Comparison of ENCODE assay signal across 1 cellular context in genomic region chr20:47150403-47151152, GRCh38.
TF ChIP-seq lines count a peak whose summit lies in the region.

No MANE protein-coding gene starts in this region.

TF ChIP-seq in HEK293, 187 proteins besides CTCF, POLR2A, EP300 and RAD21 (continued from another document):
- TF ChIP-seq TSHZ1 (tag by site-specific recombination; IDR thresholded peaks at IDR 0.05; ENCODE audit: borderline replicate concordance): no peak
- TF ChIP-seq ZNF48 (tag by site-specific recombination; IDR thresholded peaks at IDR 0.05): no peak
- TF ChIP-seq ZNF624 (tag by site-specific recombination; IDR thresholded peaks at IDR 0.05): no peak
- TF ChIP-seq ZNF341 (tag by site-specific recombination; IDR thresholded peaks at IDR 0.05; ENCODE audit: low read depth): peak; percentile 36; the same call in 1 of the 2 replicates
- TF ChIP-seq KLF17 (tag by site-specific recombination; IDR thresholded peaks at IDR 0.05): no peak
- TF ChIP-seq, protein P1, sequence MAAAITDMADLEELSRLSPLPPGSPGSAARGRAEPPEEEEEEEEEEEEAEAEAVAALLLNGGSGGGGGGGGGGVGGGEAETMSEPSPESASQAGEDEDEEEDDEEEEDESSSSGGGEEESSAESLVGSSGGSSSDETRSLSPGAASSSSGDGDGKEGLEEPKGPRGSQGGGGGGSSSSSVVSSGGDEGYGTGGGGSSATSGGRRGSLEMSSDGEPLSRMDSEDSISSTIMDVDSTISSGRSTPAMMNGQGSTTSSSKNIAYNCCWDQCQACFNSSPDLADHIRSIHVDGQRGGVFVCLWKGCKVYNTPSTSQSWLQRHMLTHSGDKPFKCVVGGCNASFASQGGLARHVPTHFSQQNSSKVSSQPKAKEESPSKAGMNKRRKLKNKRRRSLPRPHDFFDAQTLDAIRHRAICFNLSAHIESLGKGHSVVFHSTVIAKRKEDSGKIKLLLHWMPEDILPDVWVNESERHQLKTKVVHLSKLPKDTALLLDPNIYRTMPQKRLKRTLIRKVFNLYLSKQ (tag by site-specific recombination; IDR thresholded peaks at IDR 0.05; ENCODE audit: borderline replicate concordance): no peak
- TF ChIP-seq ZNF140 (tag by site-specific recombination; IDR thresholded peaks at IDR 0.05): no peak
- no peak for TF ChIP-seq KLF16 (tag by site-specific recombination; IDR thresholded peaks at IDR 0.05)
- TF ChIP-seq, protein P2, sequence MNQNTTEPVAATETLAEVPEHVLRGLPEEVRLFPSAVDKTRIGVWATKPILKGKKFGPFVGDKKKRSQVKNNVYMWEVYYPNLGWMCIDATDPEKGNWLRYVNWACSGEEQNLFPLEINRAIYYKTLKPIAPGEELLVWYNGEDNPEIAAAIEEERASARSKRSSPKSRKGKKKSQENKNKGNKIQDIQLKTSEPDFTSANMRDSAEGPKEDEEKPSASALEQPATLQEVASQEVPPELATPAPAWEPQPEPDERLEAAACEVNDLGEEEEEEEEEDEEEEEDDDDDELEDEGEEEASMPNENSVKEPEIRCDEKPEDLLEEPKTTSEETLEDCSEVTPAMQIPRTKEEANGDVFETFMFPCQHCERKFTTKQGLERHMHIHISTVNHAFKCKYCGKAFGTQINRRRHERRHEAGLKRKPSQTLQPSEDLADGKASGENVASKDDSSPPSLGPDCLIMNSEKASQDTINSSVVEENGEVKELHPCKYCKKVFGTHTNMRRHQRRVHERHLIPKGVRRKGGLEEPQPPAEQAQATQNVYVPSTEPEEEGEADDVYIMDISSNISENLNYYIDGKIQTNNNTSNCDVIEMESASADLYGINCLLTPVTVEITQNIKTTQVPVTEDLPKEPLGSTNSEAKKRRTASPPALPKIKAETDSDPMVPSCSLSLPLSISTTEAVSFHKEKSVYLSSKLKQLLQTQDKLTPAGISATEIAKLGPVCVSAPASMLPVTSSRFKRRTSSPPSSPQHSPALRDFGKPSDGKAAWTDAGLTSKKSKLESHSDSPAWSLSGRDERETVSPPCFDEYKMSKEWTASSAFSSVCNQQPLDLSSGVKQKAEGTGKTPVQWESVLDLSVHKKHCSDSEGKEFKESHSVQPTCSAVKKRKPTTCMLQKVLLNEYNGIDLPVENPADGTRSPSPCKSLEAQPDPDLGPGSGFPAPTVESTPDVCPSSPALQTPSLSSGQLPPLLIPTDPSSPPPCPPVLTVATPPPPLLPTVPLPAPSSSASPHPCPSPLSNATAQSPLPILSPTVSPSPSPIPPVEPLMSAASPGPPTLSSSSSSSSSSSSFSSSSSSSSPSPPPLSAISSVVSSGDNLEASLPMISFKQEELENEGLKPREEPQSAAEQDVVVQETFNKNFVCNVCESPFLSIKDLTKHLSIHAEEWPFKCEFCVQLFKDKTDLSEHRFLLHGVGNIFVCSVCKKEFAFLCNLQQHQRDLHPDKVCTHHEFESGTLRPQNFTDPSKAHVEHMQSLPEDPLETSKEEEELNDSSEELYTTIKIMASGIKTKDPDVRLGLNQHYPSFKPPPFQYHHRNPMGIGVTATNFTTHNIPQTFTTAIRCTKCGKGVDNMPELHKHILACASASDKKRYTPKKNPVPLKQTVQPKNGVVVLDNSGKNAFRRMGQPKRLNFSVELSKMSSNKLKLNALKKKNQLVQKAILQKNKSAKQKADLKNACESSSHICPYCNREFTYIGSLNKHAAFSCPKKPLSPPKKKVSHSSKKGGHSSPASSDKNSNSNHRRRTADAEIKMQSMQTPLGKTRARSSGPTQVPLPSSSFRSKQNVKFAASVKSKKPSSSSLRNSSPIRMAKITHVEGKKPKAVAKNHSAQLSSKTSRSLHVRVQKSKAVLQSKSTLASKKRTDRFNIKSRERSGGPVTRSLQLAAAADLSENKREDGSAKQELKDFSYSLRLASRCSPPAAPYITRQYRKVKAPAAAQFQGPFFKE (tag by site-specific recombination; IDR thresholded peaks at IDR 0.05; ENCODE audit: borderline replicate concordance): no peak
- TF ChIP-seq ZNF211 (tag by site-specific recombination; IDR thresholded peaks at IDR 0.05; ENCODE audit: low read depth): no peak
- TF ChIP-seq ZNF76 (tag by site-specific recombination; IDR thresholded peaks at IDR 0.05; ENCODE audit: borderline replicate concordance, low read depth): peak; percentile 44; the same call in 1 of the 2 replicates
- no peak for TF ChIP-seq ZNF391 (tag by site-specific recombination; IDR thresholded peaks at IDR 0.05; ENCODE audit: borderline replicate concordance, low read depth)
- no peak for TF ChIP-seq EGR2 (tag by site-specific recombination; IDR thresholded peaks at IDR 0.05; ENCODE audit: low read depth)
- no peak for TF ChIP-seq ZNF660 (tag by site-specific recombination; IDR thresholded peaks at IDR 0.05)
- TF ChIP-seq ZFHX2 (tag by site-specific recombination; conservative IDR thresholded peaks at IDR 0.05): no peak
- TF ChIP-seq GLI2 (tag by site-specific recombination; IDR thresholded peaks at IDR 0.05; ENCODE audit: borderline replicate concordance, low read depth): no peak
- no peak for TF ChIP-seq ZNF426 (tag by site-specific recombination; IDR thresholded peaks at IDR 0.05)
- TF ChIP-seq, protein P3, sequence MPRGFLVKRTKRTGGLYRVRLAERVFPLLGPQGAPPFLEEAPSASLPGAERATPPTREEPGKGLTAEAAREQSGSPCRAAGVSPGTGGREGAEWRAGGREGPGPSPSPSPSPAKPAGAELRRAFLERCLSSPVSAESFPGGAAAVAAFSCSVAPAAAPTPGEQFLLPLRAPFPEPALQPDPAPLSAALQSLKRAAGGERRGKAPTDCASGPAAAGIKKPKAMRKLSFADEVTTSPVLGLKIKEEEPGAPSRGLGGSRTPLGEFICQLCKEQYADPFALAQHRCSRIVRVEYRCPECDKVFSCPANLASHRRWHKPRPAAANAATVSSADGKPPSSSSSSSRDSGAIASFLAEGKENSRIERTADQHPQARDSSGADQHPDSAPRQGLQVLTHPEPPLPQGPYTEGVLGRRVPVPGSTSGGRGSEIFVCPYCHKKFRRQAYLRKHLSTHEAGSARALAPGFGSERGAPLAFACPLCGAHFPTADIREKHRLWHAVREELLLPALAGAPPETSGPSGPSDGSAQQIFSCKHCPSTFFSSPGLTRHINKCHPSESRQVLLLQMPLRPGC (tag by site-specific recombination; IDR thresholded peaks at IDR 0.05): no peak
- TF ChIP-seq ZNF521 (tag by site-specific recombination; IDR thresholded peaks at IDR 0.05): no peak
- no peak for TF ChIP-seq ZSCAN16 (tag by site-specific recombination; IDR thresholded peaks at IDR 0.05)
- TF ChIP-seq OSR2 (tag by site-specific recombination; IDR thresholded peaks at IDR 0.05): no peak
- no peak for TF ChIP-seq SCRT1 (tag by site-specific recombination; IDR thresholded peaks at IDR 0.05; ENCODE audit: borderline replicate concordance)
- no peak for TF ChIP-seq WT1 (tag by site-specific recombination; IDR thresholded peaks at IDR 0.05)
- no peak for TF ChIP-seq ZNF19 (tag by site-specific recombination; IDR thresholded peaks at IDR 0.05; ENCODE audit: low read depth)
- TF ChIP-seq ZNF510 (tag by site-specific recombination; IDR thresholded peaks at IDR 0.05; ENCODE audit: insufficient replicate concordance): no peak
- TF ChIP-seq, protein P4, sequence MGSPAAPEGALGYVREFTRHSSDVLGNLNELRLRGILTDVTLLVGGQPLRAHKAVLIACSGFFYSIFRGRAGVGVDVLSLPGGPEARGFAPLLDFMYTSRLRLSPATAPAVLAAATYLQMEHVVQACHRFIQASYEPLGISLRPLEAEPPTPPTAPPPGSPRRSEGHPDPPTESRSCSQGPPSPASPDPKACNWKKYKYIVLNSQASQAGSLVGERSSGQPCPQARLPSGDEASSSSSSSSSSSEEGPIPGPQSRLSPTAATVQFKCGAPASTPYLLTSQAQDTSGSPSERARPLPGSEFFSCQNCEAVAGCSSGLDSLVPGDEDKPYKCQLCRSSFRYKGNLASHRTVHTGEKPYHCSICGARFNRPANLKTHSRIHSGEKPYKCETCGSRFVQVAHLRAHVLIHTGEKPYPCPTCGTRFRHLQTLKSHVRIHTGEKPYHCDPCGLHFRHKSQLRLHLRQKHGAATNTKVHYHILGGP (tag by site-specific recombination; IDR thresholded peaks at IDR 0.05): no peak
- TF ChIP-seq KLF10 (tag by site-specific recombination; IDR thresholded peaks at IDR 0.05): peak; percentile 80
- no peak for TF ChIP-seq ZNF394 (tag by site-specific recombination; IDR thresholded peaks at IDR 0.05; ENCODE audit: borderline replicate concordance)
- no peak for TF ChIP-seq ZNF155 (tag by site-specific recombination; IDR thresholded peaks at IDR 0.05)
- no peak for TF ChIP-seq ZNF501 (tag by site-specific recombination; IDR thresholded peaks at IDR 0.05)
- peak; percentile 73 for TF ChIP-seq IKZF3 (tag by site-specific recombination; IDR thresholded peaks at IDR 0.05)
- no peak for TF ChIP-seq ZNF335 (tag by site-specific recombination; conservative IDR thresholded peaks at IDR 0.05)
- no peak for TF ChIP-seq ZNF610 (tag by site-specific recombination; IDR thresholded peaks at IDR 0.05; ENCODE audit: borderline replicate concordance)
- no peak for TF ChIP-seq BCL11B (tag by site-specific recombination; IDR thresholded peaks at IDR 0.05; ENCODE audit: low read depth)
- no peak for TF ChIP-seq ZNF692 (tag by site-specific recombination; IDR thresholded peaks at IDR 0.05)
- peak; percentile 51; the same call in 1 of the 2 replicates for TF ChIP-seq ZNF561 (tag by site-specific recombination; IDR thresholded peaks at IDR 0.05; ENCODE audit: borderline replicate concordance)
TF ChIP-seq in HEK293: peak in this region for 8.
